10 cellular contexts compared by ENCODE assay signal in the genomic region with DNA sequence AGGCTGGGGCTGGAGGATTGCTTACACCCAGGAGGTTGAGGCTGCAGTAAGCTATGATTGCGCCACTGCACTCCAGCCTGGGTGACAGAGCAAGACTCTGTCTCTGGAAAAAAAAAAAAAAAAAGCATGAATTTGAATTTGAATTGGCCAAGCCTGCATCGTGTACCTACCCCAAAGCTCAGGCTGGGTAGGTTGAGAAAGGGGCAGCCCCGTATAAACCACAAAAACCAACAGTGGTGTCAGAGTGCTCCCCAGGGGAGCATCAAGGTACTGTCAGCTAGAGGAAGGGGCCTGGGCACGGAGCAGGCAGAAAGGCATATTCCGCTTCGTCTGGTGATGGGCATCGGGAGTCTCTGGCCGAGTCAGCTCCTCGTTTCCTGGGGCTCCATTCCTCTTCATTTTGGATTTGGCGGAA. TPM values are rescaled to one million over a fixed set of nuclear protein-coding genes. Genes with fewer than 3 reads are reported as not detected.
DNase-seq lines count a peak whose midpoint lies in the region; ATAC-seq, FAIRE-seq and TF ChIP-seq lines count a peak whose summit lies in the region.
"Had no signal": no experiment of that assay in that cellular context is flagged by ENCODE, and none has a peak within 500 bp of the region (broad histone marks: within the 10 kb centered on the region; RNA-seq: fewer than 3 reads in every experiment).

No MANE protein-coding gene starts in this region.

- peaks cover 6% of the 10 kb centered on the region for H3K27me3 Mint-ChIP-seq in activated CD4-positive, alpha-beta T cell treated with anti-CD3 and anti-CD28 coated beads, Interleukin-2, amount 10 ng/mL, durations not matched to agents 24 days and 14 days
- peaks cover 0 to 3% (median 0%) of the 10 kb centered on the region in 5 donors for H3K27me3 Mint-ChIP-seq in naive thymus-derived CD4-positive, alpha-beta T cell

- H3K4me3 ChIP-seq in GM12864 (ENCODE audit: low read depth, low read length) (no peak overlapping the region), kidney (ENCODE audit: low read length in 2 of 2) (no peak overlapping the region), foreskin fibroblast (ENCODE audit: low read depth in 1 of 2, low read length in 2 of 2) (no peak overlapping the region)
- no peak overlapping the region for H3K4me3 ChIP-seq in naive thymus-derived CD4-positive, alpha-beta T cell (ENCODE audit: low read length)

- no peak overlapping the region for H3K4me3 Mint-ChIP-seq in activated CD4-positive, alpha-beta T cell treated with anti-CD3 and anti-CD28 coated beads, Interleukin-2, amount 10 ng/mL, durations not matched to agents 24 days and 14 days
- no peak overlapping the region for H3K4me3 Mint-ChIP-seq in naive thymus-derived CD4-positive, alpha-beta T cell

- H3K36me3 Mint-ChIP-seq in activated CD4-positive, alpha-beta T cell treated with anti-CD3 and anti-CD28 coated beads, Interleukin-2, amount 10 ng/mL, durations not matched to agents 24 days and 14 days (ENCODE audit: low read depth): peaks cover 2% of the 10 kb centered on the region
- H3K36me3 Mint-ChIP-seq in naive thymus-derived CD4-positive, alpha-beta T cell: peaks cover 0 to 11% (median 4%) of the 10 kb centered on the region in 5 donors

- no peaks in the 10 kb centered on the region for H3K9me3 Mint-ChIP-seq in activated CD4-positive, alpha-beta T cell treated with anti-CD3 and anti-CD28 coated beads, Interleukin-2, amount 10 ng/mL, durations not matched to agents 24 days and 14 days
- H3K9me3 Mint-ChIP-seq in naive thymus-derived CD4-positive, alpha-beta T cell: no peaks in the 10 kb centered on the region

- TF ChIP-seq CTCF in GM12864 (IDR thresholded peaks at IDR 0.05; ENCODE audit: low read depth, low read length, missing control alignments) (peak; percentile 55), kidney (IDR thresholded peaks at IDR 0.05; ENCODE audit: borderline replicate concordance, extremely low read depth, insufficient read depth) (no peak), foreskin fibroblast (IDR thresholded peaks at IDR 0.05; ENCODE audit: low read depth, low read length) (no peak)

- H3K27ac ChIP-seq in naive thymus-derived CD4-positive, alpha-beta T cell (ENCODE audit: low read depth, low read length): no peak overlapping the region
- no peak overlapping the region for H3K27ac ChIP-seq in kidney (ENCODE audit: low read depth in 2 of 2, low read length in 2 of 2)

- CTCF ChIA-PET in naive thymus-derived CD4-positive, alpha-beta T cell (lab: Charles Lee): interaction anchor here (0.6 to 3.6 kb wide), 15 partner anchors 11 to 588 kb away, joined by 3 to 21 read pairs (median 3); no protein-coding TSS in a partner anchor

- no peak overlapping the region for H3K27ac Mint-ChIP-seq in activated CD4-positive, alpha-beta T cell treated with anti-CD3 and anti-CD28 coated beads, Interleukin-2, amount 10 ng/mL, durations not matched to agents 24 days and 14 days
- H3K27ac Mint-ChIP-seq in naive thymus-derived CD4-positive, alpha-beta T cell: no peak overlapping the region

- no peaks in the 10 kb centered on the region for H3K9me3 ChIP-seq in naive thymus-derived CD4-positive, alpha-beta T cell (ENCODE audit: control insufficient read depth in 2 of 3, low read length in 3 of 3)
- H3K9me3 ChIP-seq in kidney (ENCODE audit: control insufficient read depth in 1 of 2, low read length in 2 of 2): no peaks in the 10 kb centered on the region

- no peak overlapping the region for H3K9ac ChIP-seq in kidney (ENCODE audit: low read length in 2 of 2)

- FAIRE-seq in kidney (lab: Jason Lieb, UNC): no peak

- H3K27me3 ChIP-seq in naive thymus-derived CD4-positive, alpha-beta T cell (ENCODE audit: control insufficient read depth in 2 of 2, insufficient read depth in 2 of 2, low read length in 2 of 2): no peaks in the 10 kb centered on the region

- H3K4me1 Mint-ChIP-seq in activated CD4-positive, alpha-beta T cell treated with anti-CD3 and anti-CD28 coated beads, Interleukin-2, amount 10 ng/mL, durations not matched to agents 24 days and 14 days: peaks cover 7% of the 10 kb centered on the region
- H3K4me1 Mint-ChIP-seq in naive thymus-derived CD4-positive, alpha-beta T cell: peaks cover 0 to 14% (median 9%) of the 10 kb centered on the region in 7 donors

- H3K4me1 ChIP-seq in naive thymus-derived CD4-positive, alpha-beta T cell (ENCODE audit: control insufficient read depth in 2 of 2, insufficient read depth in 2 of 2, low read length in 2 of 2): no peaks in the 10 kb centered on the region
- no peaks in the 10 kb centered on the region for H3K4me1 ChIP-seq in kidney (ENCODE audit: control insufficient read depth in 1 of 2, insufficient read depth in 1 of 2, low read depth in 1 of 2, low read length in 2 of 2)

- POLR2A ChIA-PET in naive thymus-derived CD4-positive, alpha-beta T cell (lab: Charles Lee): interaction anchor here (0.6 to 2.2 kb wide), 3 partner anchors 21 to 48 kb away, joined by 3 to 8 read pairs (median 3); no protein-coding TSS in a partner anchor

- ATAC-seq in HG02610 (IDR thresholded peaks at IDR 0.05; ENCODE audit: unreplicated experiment) (peak; percentile 56), HG03521 (IDR thresholded peaks at IDR 0.05; ENCODE audit: unreplicated experiment) (no peak), HG02885 (IDR thresholded peaks at IDR 0.05; ENCODE audit: poor library complexity, unreplicated experiment) (no peak)
- ATAC-seq in naive thymus-derived CD4-positive, alpha-beta T cell: peak; percentile 93

- intact Hi-C loops in activated CD4-positive, alpha-beta T cell treated with anti-CD3 and anti-CD28 coated beads, Interleukin-2, amount 10 ng/mL, durations not matched to agents 24 days and 14 days (cut with micrococcal nuclease): loop anchor here (1.0 kb wide), 1 partner anchor 51 kb away; no protein-coding TSS in a partner anchor
- intact Hi-C loops in naive thymus-derived CD4-positive, alpha-beta T cell (cut with micrococcal nuclease): loop anchor here (1.0 kb wide), 1 partner anchor 51 kb away; no protein-coding TSS in a partner anchor
- intact Hi-C loops in kidney (cut with DNase I): no loop called here

- DNase-seq in GM12864 (ENCODE audit: low read depth) (no peak), kidney (no peak), foreskin fibroblast (no peak)
- peak; percentile 80 for DNase-seq in activated CD4-positive, alpha-beta T cell treated with anti-CD3 and anti-CD28 coated beads, Interleukin-2, amount 10 ng/mL, durations not matched to agents 24 days and 14 days
- DNase-seq in naive thymus-derived CD4-positive, alpha-beta T cell: peak in 8 of 9 donors; percentile 26 to 54 (median 42)
- DNase-seq: mammary epithelial cell, NCI-H187 had no signal

- peaks cover 0 to 4% (median 4%) of the 10 kb centered on the region in 3 experiments for H3K36me3 ChIP-seq in naive thymus-derived CD4-positive, alpha-beta T cell (ENCODE audit: control insufficient read depth in 2 of 3, insufficient read depth in 3 of 3, low read length in 3 of 3)
- no peaks in the 10 kb centered on the region for H3K36me3 ChIP-seq in kidney (ENCODE audit: control insufficient read depth in 1 of 2, insufficient read depth in 2 of 2, low read length in 2 of 2)

RNA-seq across cellular contexts. Expression of gene RAP1GAP2, which starts 40.9 kb away (rescaled TPM):
- 0.79 and 1.5 TPM in 2 replicates for total RNA-seq in activated CD4-positive, alpha-beta T cell treated with anti-CD3 and anti-CD28 coated beads, Interleukin-2, amount 10 ng/mL, durations not matched to agents 24 days and 14 days
- 10 to 100 TPM in 3 of 5 experiments, 1 to 10 TPM in 1, under 1 TPM in 1; 0.54 to 95.6 (median 20.8) TPM for total RNA-seq in naive thymus-derived CD4-positive, alpha-beta T cell
- polyA plus RNA-seq in naive thymus-derived CD4-positive, alpha-beta T cell: 1 to 10 TPM; 2.3 to 2.6 TPM
- total RNA-seq in kidney: 46.2 TPM
- polyA plus RNA-seq in kidney (ENCODE audit: insufficient read depth, low read depth, low replicate concordance): 6.8 TPM

Comparison
In these comparisons a context has a peak if more than half of its experiments do, and no peak if none do; other contexts are left out.
1. DNase-seq: peak in activated CD4-positive, alpha-beta T cell treated with anti-CD3 and anti-CD28 coated beads, Interleukin-2, amount 10 ng/mL, durations not matched to agents 24 days and 14 days (single experiment) and naive thymus-derived CD4-positive, alpha-beta T cell (8 of 9); none in GM12864 (single experiment), kidney (single experiment) and foreskin fibroblast (0 of 2).
2. ATAC-seq: peak in HG02610 (single experiment) and naive thymus-derived CD4-positive, alpha-beta T cell (single experiment); none in HG03521 (single experiment) and HG02885 (single experiment).